In genomic region chr1:11184973-11185372, GRCh38 we compare ENCODE assay signal across 25 cellular contexts. TPM values are rescaled to one million over a fixed set of nuclear protein-coding genes. Genes with fewer than 3 reads are reported as not detected.
DNase-seq lines count a peak whose midpoint lies in the region; ATAC-seq and TF ChIP-seq lines count a peak whose summit lies in the region.
"Had no signal": no experiment of that assay in that cellular context is flagged by ENCODE, and none has a peak within 500 bp of the region (broad histone marks: within the 10 kb centered on the region; RNA-seq: fewer than 3 reads in every experiment).

No MANE protein-coding gene starts in this region.

- ATAC-seq in Right ventricle myocardium superior (ENCODE audit: poor library complexity): peak; percentile 47
- ATAC-seq in left cardiac atrium: no peak
- peak; percentile 85 for ATAC-seq in left lobe of liver
- ATAC-seq in stimulated activated effector memory CD8-positive, alpha-beta T cell treated with anti-CD3 and anti-CD28 coated beads, Interleukin-12 subunit alpha, Interleukin-12 subunit beta, amount 100 ng/mL, for 72 hours: no peak
- ATAC-seq in activated T-cell treated with anti-CD3 and anti-CD28 coated beads, Interleukin-2, amount 50 U/mL, for 4 hours: no peak
- no peak for ATAC-seq in GM19328 (IDR thresholded peaks at IDR 0.05; ENCODE audit: unreplicated experiment)
- ATAC-seq: K562, PC-3 had no signal

- H3K27me3 Mint-ChIP-seq in brain: no peaks in the 10 kb centered on the region
- H3K27me3 Mint-ChIP-seq in activated T-cell treated with anti-CD3 and anti-CD28 coated beads, Interleukin-2, amount 50 U/mL, for 4 hours (ENCODE audit: low read depth): no peaks in the 10 kb centered on the region

- peak overlapping the region in 3 of 5 experiments; percentile 38 to 67 (median 47) for H3K27ac Mint-ChIP-seq in brain
- H3K27ac Mint-ChIP-seq in stimulated activated effector memory CD8-positive, alpha-beta T cell treated with anti-CD3 and anti-CD28 coated beads, Interleukin-12 subunit alpha, Interleukin-12 subunit beta, amount 100 ng/mL, for 72 hours: peak overlapping the region; percentile 69

- H3K9me3 Mint-ChIP-seq in brain: no peaks in the 10 kb centered on the region
- H3K9me3 Mint-ChIP-seq in stimulated activated effector memory CD8-positive, alpha-beta T cell treated with anti-CD3 and anti-CD28 coated beads, Interleukin-12 subunit alpha, Interleukin-12 subunit beta, amount 100 ng/mL, for 72 hours: no peaks in the 10 kb centered on the region
- H3K9me3 Mint-ChIP-seq in activated T-cell treated with anti-CD3 and anti-CD28 coated beads, Interleukin-2, amount 50 U/mL, for 4 hours: no peaks in the 10 kb centered on the region
- H3K9me3 Mint-ChIP-seq: CD14-positive monocyte had no signal

- peaks cover 47% of the 10 kb centered on the region for H3K4me1 Mint-ChIP-seq in brain
- H3K4me1 Mint-ChIP-seq in stimulated activated effector memory CD8-positive, alpha-beta T cell treated with anti-CD3 and anti-CD28 coated beads, Interleukin-12 subunit alpha, Interleukin-12 subunit beta, amount 100 ng/mL, for 72 hours: no peaks in the 10 kb centered on the region
- H3K4me1 Mint-ChIP-seq in activated T-cell treated with anti-CD3 and anti-CD28 coated beads, Interleukin-2, amount 50 U/mL, for 4 hours (ENCODE audit: low read depth): no peaks in the 10 kb centered on the region
- H3K4me1 Mint-ChIP-seq: CD14-positive monocyte had no signal

- H3K36me3 Mint-ChIP-seq in brain: peaks cover 46% of the 10 kb centered on the region
- H3K36me3 Mint-ChIP-seq in stimulated activated effector memory CD8-positive, alpha-beta T cell treated with anti-CD3 and anti-CD28 coated beads, Interleukin-12 subunit alpha, Interleukin-12 subunit beta, amount 100 ng/mL, for 72 hours: peaks cover 60% of the 10 kb centered on the region
- H3K36me3 Mint-ChIP-seq in activated T-cell treated with anti-CD3 and anti-CD28 coated beads, Interleukin-2, amount 50 U/mL, for 4 hours (ENCODE audit: insufficient read depth): peaks cover 9% of the 10 kb centered on the region

- intact Hi-C loops in Right ventricle myocardium superior (cut with DNase I) (no loop called here), left cardiac atrium (cut with DNase I) (no loop called here)

- no peak for TF ChIP-seq CTCF in brain (conservative IDR thresholded peaks at IDR 0.05)

- DNase-seq in Right ventricle myocardium superior (no peak), left cardiac atrium (no peak), left lobe of liver (ENCODE audit: low spot score) (peak; percentile 70), UCSD-AML1 (lab: John Stamatoyannopoulos, UW; ENCODE audit: unreplicated experiment) (no peak)
- DNase-seq in stimulated activated effector memory CD8-positive, alpha-beta T cell treated with anti-CD3 and anti-CD28 coated beads, Interleukin-12 subunit alpha, Interleukin-12 subunit beta, amount 100 ng/mL, for 72 hours (ENCODE audit: low spot score in 2 of 2): no peak
- DNase-seq in activated T-cell treated with anti-CD3 and anti-CD28 coated beads, Interleukin-2, amount 50 U/mL, for 4 hours: no peak
- DNase-seq: 8988T; ACHN; BE2C; DMS153; DND-41; Kasumi-1; NCI-H1105; NCI-H2029; NCI-H446; NCI-H524 treated with DMSO at 0.1 percent for 48 hours; NCI-H774; NK-92 treated with Interleukin-12 subunit alpha and Interleukin-12 subunit beta, amount 100 ng/mL, for 24 hours; PC-3 had no signal

- no peak overlapping the region for H3K4me3 Mint-ChIP-seq in brain
- H3K4me3 Mint-ChIP-seq in stimulated activated effector memory CD8-positive, alpha-beta T cell treated with anti-CD3 and anti-CD28 coated beads, Interleukin-12 subunit alpha, Interleukin-12 subunit beta, amount 100 ng/mL, for 72 hours: no peak overlapping the region
- no peak overlapping the region for H3K4me3 Mint-ChIP-seq in activated T-cell treated with anti-CD3 and anti-CD28 coated beads, Interleukin-2, amount 50 U/mL, for 4 hours
- H3K4me3 Mint-ChIP-seq: CD14-positive monocyte had no signal

RNA-seq across cellular contexts. Expression of gene ANGPTL7, which starts 4.2 kb away (rescaled TPM):
- total RNA-seq in Right ventricle myocardium superior: 0.89 TPM
- 1 to 10 TPM in 1 of 2 donors, under 1 TPM in 1; 0.39 to 3.0 TPM for total RNA-seq in left cardiac atrium
- polyA plus RNA-seq in brain (ENCODE audit: insufficient read depth, low read depth, low replicate concordance): not detected
- not detected for total RNA-seq in left lobe of liver
- total RNA-seq in activated T-cell treated with anti-CD3 and anti-CD28 coated beads, Interleukin-2, amount 50 U/mL, for 4 hours: not detected
- total RNA-seq: HT-29, K562, PC-3, SJSA1 had no signal
- polyA plus RNA-seq: CD14-positive monocyte, K562 had no signal

Comparison
In these comparisons a context has a peak if more than half of its experiments do, and no peak if none do; other contexts are left out.
1. ATAC-seq: peak in Right ventricle myocardium superior (single experiment) and left lobe of liver (single experiment); none in left cardiac atrium (0 of 2), stimulated activated effector memory CD8-positive, alpha-beta T cell treated with anti-CD3 and anti-CD28 coated beads, Interleukin-12 subunit alpha, Interleukin-12 subunit beta, amount 100 ng/mL, for 72 hours (single experiment), activated T-cell treated with anti-CD3 and anti-CD28 coated beads, Interleukin-2, amount 50 U/mL, for 4 hours (0 of 2) and GM19328 (single experiment).